Comparison of ENCODE assay signal across 1 cellular context in genomic region chr21:44929799-44930542, GRCh38.
A peak's percentile ranks its signal among the peaks of the same experiment; 100 is the strongest.
TF ChIP-seq lines count a peak whose summit lies in the region.

No MANE protein-coding gene starts in this region.

TF ChIP-seq in HepG2, 621 proteins besides CTCF, POLR2A, EP300 and RAD21 (continues in another document):
- TF ChIP-seq NFE2L1 (CRISPR knock-in tag; IDR thresholded peaks at IDR 0.05; ENCODE audit: borderline replicate concordance) (no peak), POLR2G (IDR thresholded peaks at IDR 0.05; ENCODE audit: low read depth, low read length) (no peak), PAXIP1 (CRISPR knock-in tag; conservative IDR thresholded peaks at IDR 0.05) (peak; percentile 27; the same call in 1 of the 2 replicates), MAX (IDR thresholded peaks at IDR 0.05) (no peak), EHMT2 (IDR thresholded peaks at IDR 0.05; ENCODE audit: borderline replicate concordance, low read depth, low read length) (no peak), RARA (CRISPR knock-in tag; IDR thresholded peaks at IDR 0.05) (peak; percentile 79), ZNF687 (CRISPR knock-in tag; IDR thresholded peaks at IDR 0.05) (peak; percentile 37), ZNF773 (CRISPR knock-in tag; IDR thresholded peaks at IDR 0.05; ENCODE audit: borderline replicate concordance) (no peak), NR2C2 (CRISPR knock-in tag; IDR thresholded peaks at IDR 0.05; ENCODE audit: borderline replicate concordance) (peak; percentile 42; the same call in 1 of the 2 replicates), U2AF1 (optimal IDR thresholded peaks at IDR 0.05; ENCODE audit: low read depth, low read length) (no peak), HNRNPUL1 (IDR thresholded peaks at IDR 0.05; ENCODE audit: low read depth, low read length) (no peak), ZFP36L2 (CRISPR knock-in tag; IDR thresholded peaks at IDR 0.05) (no peak), MAZ (IDR thresholded peaks at IDR 0.05; ENCODE audit: borderline replicate concordance, low read depth, low read length) (no peak), MAZ (CRISPR knock-in tag; IDR thresholded peaks at IDR 0.05; ENCODE audit: low read depth) (no peak), SOX5 (CRISPR knock-in tag; IDR thresholded peaks at IDR 0.05; ENCODE audit: borderline replicate concordance) (no peak), SRF (IDR thresholded peaks at IDR 0.05; ENCODE audit: low read depth, low read length) (no peak), ZNF597 (CRISPR knock-in tag; IDR thresholded peaks at IDR 0.05) (no peak), ZNF121 (CRISPR knock-in tag; IDR thresholded peaks at IDR 0.05) (no peak), HIC2 (CRISPR knock-in tag; IDR thresholded peaks at IDR 0.05; ENCODE audit: low read depth) (no peak), ZNF33A (CRISPR knock-in tag; IDR thresholded peaks at IDR 0.05; ENCODE audit: borderline replicate concordance) (no peak), ZNF883 (CRISPR knock-in tag; IDR thresholded peaks at IDR 0.05; ENCODE audit: not compliant biosample characterization) (no peak), AKAP8 (CRISPR knock-in tag; IDR thresholded peaks at IDR 0.05) (no peak), NR2F2 (IDR thresholded peaks at IDR 0.05; ENCODE audit: borderline replicate concordance, low read depth) (no peak), SKIL (CRISPR knock-in tag; IDR thresholded peaks at IDR 0.05; ENCODE audit: borderline replicate concordance) (0 out of 2 replicates have a peak, but pooled peaks have one; percentile 50), BCL6 (CRISPR knock-in tag; IDR thresholded peaks at IDR 0.05) (no peak), MEF2D (CRISPR knock-in tag; IDR thresholded peaks at IDR 0.05) (no peak), PATZ1 (CRISPR knock-in tag; IDR thresholded peaks at IDR 0.05) (peak; percentile 56; the same call in 1 of the 2 replicates), DDIT3 (CRISPR knock-in tag; IDR thresholded peaks at IDR 0.05) (no peak), KLF12 (CRISPR knock-in tag; IDR thresholded peaks at IDR 0.05; ENCODE audit: borderline replicate concordance) (no peak), ZNF20 (CRISPR knock-in tag; IDR thresholded peaks at IDR 0.05) (no peak), CERS6 (CRISPR knock-in tag; IDR thresholded peaks at IDR 0.05) (no peak), FOXK2 (IDR thresholded peaks at IDR 0.05) (no peak), DNMT1 (CRISPR knock-in tag; IDR thresholded peaks at IDR 0.05) (no peak), FOXO1 (CRISPR knock-in tag; IDR thresholded peaks at IDR 0.05) (no peak), ZNF691 (CRISPR knock-in tag; IDR thresholded peaks at IDR 0.05; ENCODE audit: borderline replicate concordance, low read depth) (0 out of 2 replicates have a peak, but pooled peaks have one; percentile 31), KDM5A (IDR thresholded peaks at IDR 0.05; ENCODE audit: borderline replicate concordance, low read length) (no peak), ZSCAN31 (CRISPR knock-in tag; IDR thresholded peaks at IDR 0.05; ENCODE audit: low read depth) (no peak), CCAR2 (optimal IDR thresholded peaks at IDR 0.05; ENCODE audit: low read depth, low read length) (no peak), ZKSCAN5 (CRISPR knock-in tag; IDR thresholded peaks at IDR 0.05) (no peak)
